2 cellular contexts compared by ENCODE assay signal in the genomic region with DNA sequence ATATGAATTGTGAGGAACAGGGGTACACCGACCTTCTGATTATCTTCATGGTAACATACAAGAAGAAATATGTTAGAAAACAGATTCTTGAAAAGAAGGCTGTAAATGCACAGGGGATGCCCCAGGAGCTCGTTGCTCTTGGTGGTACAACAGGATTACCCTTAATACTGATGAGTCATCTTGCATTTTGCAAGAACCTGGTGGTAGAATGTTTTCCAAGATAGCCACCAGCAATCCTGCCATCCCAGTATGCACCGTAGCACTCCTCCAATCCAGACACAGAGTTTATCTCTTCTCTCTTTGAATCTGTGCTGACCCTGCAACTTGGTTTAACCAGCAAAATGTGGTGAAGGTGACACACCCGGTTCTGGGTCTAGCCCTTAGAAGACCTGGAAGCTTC.
TF ChIP-seq lines count a peak whose summit lies in the region.

No MANE protein-coding gene starts in this region.

TF ChIP-seq in HepG2, 621 proteins besides CTCF, POLR2A, EP300 and RAD21 (continued from another document):
- TF ChIP-seq, protein P1, sequence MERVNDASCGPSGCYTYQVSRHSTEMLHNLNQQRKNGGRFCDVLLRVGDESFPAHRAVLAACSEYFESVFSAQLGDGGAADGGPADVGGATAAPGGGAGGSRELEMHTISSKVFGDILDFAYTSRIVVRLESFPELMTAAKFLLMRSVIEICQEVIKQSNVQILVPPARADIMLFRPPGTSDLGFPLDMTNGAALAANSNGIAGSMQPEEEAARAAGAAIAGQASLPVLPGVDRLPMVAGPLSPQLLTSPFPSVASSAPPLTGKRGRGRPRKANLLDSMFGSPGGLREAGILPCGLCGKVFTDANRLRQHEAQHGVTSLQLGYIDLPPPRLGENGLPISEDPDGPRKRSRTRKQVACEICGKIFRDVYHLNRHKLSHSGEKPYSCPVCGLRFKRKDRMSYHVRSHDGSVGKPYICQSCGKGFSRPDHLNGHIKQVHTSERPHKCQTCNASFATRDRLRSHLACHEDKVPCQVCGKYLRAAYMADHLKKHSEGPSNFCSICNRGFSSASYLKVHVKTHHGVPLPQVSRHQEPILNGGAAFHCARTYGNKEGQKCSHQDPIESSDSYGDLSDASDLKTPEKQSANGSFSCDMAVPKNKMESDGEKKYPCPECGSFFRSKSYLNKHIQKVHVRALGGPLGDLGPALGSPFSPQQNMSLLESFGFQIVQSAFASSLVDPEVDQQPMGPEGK (CRISPR knock-in tag; IDR thresholded peaks at IDR 0.05) = no peak
- TF ChIP-seq ZFP41 (CRISPR knock-in tag; IDR thresholded peaks at IDR 0.05; ENCODE audit: borderline replicate concordance) (no peak), ZNF569 (CRISPR knock-in tag; IDR thresholded peaks at IDR 0.05; ENCODE audit: borderline replicate concordance) (no peak), THAP8 (CRISPR knock-in tag; IDR thresholded peaks at IDR 0.05; ENCODE audit: borderline replicate concordance) (no peak), NFE2L2 (IDR thresholded peaks at IDR 0.05; ENCODE audit: low read length) (peak; percentile 55), ZNF775 (CRISPR knock-in tag; IDR thresholded peaks at IDR 0.05; ENCODE audit: borderline replicate concordance) (no peak)

TF ChIP-seq in K562, 482 proteins besides CTCF, POLR2A, EP300 and RAD21 (continued from another document):
- TF ChIP-seq, protein P2, sequence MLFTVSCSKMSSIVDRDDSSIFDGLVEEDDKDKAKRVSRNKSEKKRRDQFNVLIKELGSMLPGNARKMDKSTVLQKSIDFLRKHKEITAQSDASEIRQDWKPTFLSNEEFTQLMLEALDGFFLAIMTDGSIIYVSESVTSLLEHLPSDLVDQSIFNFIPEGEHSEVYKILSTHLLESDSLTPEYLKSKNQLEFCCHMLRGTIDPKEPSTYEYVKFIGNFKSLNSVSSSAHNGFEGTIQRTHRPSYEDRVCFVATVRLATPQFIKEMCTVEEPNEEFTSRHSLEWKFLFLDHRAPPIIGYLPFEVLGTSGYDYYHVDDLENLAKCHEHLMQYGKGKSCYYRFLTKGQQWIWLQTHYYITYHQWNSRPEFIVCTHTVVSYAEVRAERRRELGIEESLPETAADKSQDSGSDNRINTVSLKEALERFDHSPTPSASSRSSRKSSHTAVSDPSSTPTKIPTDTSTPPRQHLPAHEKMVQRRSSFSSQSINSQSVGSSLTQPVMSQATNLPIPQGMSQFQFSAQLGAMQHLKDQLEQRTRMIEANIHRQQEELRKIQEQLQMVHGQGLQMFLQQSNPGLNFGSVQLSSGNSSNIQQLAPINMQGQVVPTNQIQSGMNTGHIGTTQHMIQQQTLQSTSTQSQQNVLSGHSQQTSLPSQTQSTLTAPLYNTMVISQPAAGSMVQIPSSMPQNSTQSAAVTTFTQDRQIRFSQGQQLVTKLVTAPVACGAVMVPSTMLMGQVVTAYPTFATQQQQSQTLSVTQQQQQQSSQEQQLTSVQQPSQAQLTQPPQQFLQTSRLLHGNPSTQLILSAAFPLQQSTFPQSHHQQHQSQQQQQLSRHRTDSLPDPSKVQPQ (CRISPR knock-in tag; IDR thresholded peaks at IDR 0.05; ENCODE audit: borderline replicate concordance) = no peak
- TF ChIP-seq MAFG (tag; conservative IDR thresholded peaks at IDR 0.05) (peak; percentile 59), SRSF7 (optimal IDR thresholded peaks at IDR 0.05; ENCODE audit: low read depth, low read length) (no peak), GABPB2 (CRISPR knock-in tag; conservative IDR thresholded peaks at IDR 0.05) (no peak), NELFE (IDR thresholded peaks at IDR 0.05; ENCODE audit: insufficient read depth, insufficient read length) (no peak), FOXK1 (CRISPR knock-in tag; IDR thresholded peaks at IDR 0.05; ENCODE audit: borderline replicate concordance) (no peak), ZNF76 (CRISPR knock-in tag; IDR thresholded peaks at IDR 0.05; ENCODE audit: borderline replicate concordance) (no peak), ETS2 (tag; IDR thresholded peaks at IDR 0.05; ENCODE audit: borderline replicate concordance, poor library complexity, severe bottlenecking) (no peak), SREBF1 (IDR thresholded peaks at IDR 0.05; ENCODE audit: borderline replicate concordance, low read depth, low read length) (no peak), NFE2 (IDR thresholded peaks at IDR 0.05; ENCODE audit: low read depth) (peak; percentile 30; the same call in 1 of the 2 replicates), KDM1A (IDR thresholded peaks at IDR 0.05) (no peak), BHLHE40 (IDR thresholded peaks at IDR 0.05; ENCODE audit: low read length) (no peak), ZNF41 (CRISPR knock-in tag; conservative IDR thresholded peaks at IDR 0.05) (no peak), FOXP1 (CRISPR knock-in tag; IDR thresholded peaks at IDR 0.05) (no peak), GABPB1 (CRISPR knock-in tag; IDR thresholded peaks at IDR 0.05) (no peak)
- TF ChIP-seq, protein P3, sequence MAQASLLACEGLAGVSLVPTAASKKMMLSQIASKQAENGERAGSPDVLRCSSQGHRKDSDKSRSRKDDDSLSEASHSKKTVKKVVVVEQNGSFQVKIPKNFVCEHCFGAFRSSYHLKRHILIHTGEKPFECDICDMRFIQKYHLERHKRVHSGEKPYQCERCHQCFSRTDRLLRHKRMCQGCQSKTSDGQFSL (CRISPR knock-in tag; IDR thresholded peaks at IDR 0.05) = no peak
- TF ChIP-seq, protein P3 (tag; IDR thresholded peaks at IDR 0.05) = no peak
